ENCODE assay signal across 5 cellular contexts in genomic region chr20:14303106-14303505, GRCh38.
"Had no signal": no experiment of that assay in that cellular context is flagged by ENCODE, and none has a peak within 500 bp of the region (broad histone marks: within the 10 kb centered on the region; RNA-seq: fewer than 3 reads in every experiment).

No MANE protein-coding gene starts in this region.

- H3K36me3 Mint-ChIP-seq: IgD-negative memory B cell had no signal

- DNase-seq: H9, HCEC 1CT had no signal

- H3K27ac ChIP-seq: HL-60 had no signal

- H3K27me3 Mint-ChIP-seq: IgD-negative memory B cell had no signal

- H3K4me3 ChIP-seq: GM23338 had no signal

- H3K27ac Mint-ChIP-seq: GM23338, H9, IgD-negative memory B cell had no signal

- H3K4me3 Mint-ChIP-seq: GM23338, H9, IgD-negative memory B cell had no signal

- H3K9me3 Mint-ChIP-seq: GM23338, H9, IgD-negative memory B cell had no signal

- H3K4me1 Mint-ChIP-seq: H9 had no signal
